In genomic region chr16:58885528-58886170, GRCh38 we compare ENCODE assay signal across 17 cellular contexts.
A peak's percentile ranks its signal among the peaks of the same experiment; 100 is the strongest.
DNase-seq lines count a peak whose midpoint lies in the region; ATAC-seq and TF ChIP-seq lines count a peak whose summit lies in the region.
"Had no signal": no experiment of that assay in that cellular context is flagged by ENCODE, and none has a peak within 500 bp of the region (broad histone marks: within the 10 kb centered on the region; RNA-seq: fewer than 3 reads in every experiment).

No MANE protein-coding gene starts in this region.

- peaks cover 0 to 3% of the 10 kb centered on the region in 2 donors for H3K9me3 Mint-ChIP-seq in natural killer cell
- H3K9me3 Mint-ChIP-seq: brain had no signal

- no peak overlapping the region for H3K27ac Mint-ChIP-seq in natural killer cell
- H3K27ac Mint-ChIP-seq: brain, immature natural killer cell, T-helper 17 cell had no signal

- no peaks in the 10 kb centered on the region for H3K27me3 Mint-ChIP-seq in natural killer cell (ENCODE audit: low read depth in 2 of 2)
- H3K27me3 Mint-ChIP-seq: brain, T-helper 17 cell had no signal

- peak; percentile 18 for DNase-seq in EH (ENCODE audit: low read depth)
- peak; percentile 2 for DNase-seq in KG1 (lab: John Stamatoyannopoulos, UW)
- DNase-seq in hippocampal formation (lab: John Stamatoyannopoulos, UW), result no peak
- no peak for DNase-seq in natural killer cell
- DNase-seq: activated naive CD4-positive, alpha-beta T cell treated with Interleukin-2 at 50 U/mL for 16 hours; COR-L47; effector CD4-positive, alpha-beta T cell; foreskin melanocyte; immature natural killer cell; T-helper 17 cell; upper lobe of right lung had no signal

- H3K36me3 Mint-ChIP-seq in natural killer cell, result no peaks in the 10 kb centered on the region
- H3K36me3 Mint-ChIP-seq: brain, immature natural killer cell had no signal

- intact Hi-C loops in natural killer cell (cut with micrococcal nuclease), result no loop called here

- no peak overlapping the region for H3K4me3 Mint-ChIP-seq in natural killer cell
- H3K4me3 Mint-ChIP-seq: brain, immature natural killer cell, T-helper 17 cell had no signal

- peak; percentile 39 for ATAC-seq in GM19395 (IDR thresholded peaks at IDR 0.05; ENCODE audit: unreplicated experiment)
- peak; percentile 51 for ATAC-seq in HG02852 (IDR thresholded peaks at IDR 0.05; ENCODE audit: unreplicated experiment)
- ATAC-seq in GM19455 (IDR thresholded peaks at IDR 0.05; ENCODE audit: unreplicated experiment), result no peak
- no peak for ATAC-seq in HG03159 (IDR thresholded peaks at IDR 0.05; ENCODE audit: unreplicated experiment)
- ATAC-seq in natural killer cell, result no peak
- ATAC-seq: Panc1, T-helper 17 cell, upper lobe of right lung had no signal

- peaks cover 10 to 16% of the 10 kb centered on the region in 2 donors for H3K4me1 Mint-ChIP-seq in natural killer cell
- H3K4me1 Mint-ChIP-seq: brain, T-helper 17 cell had no signal

- TF ChIP-seq CTCF in natural killer cell (IDR thresholded peaks at IDR 0.05), result no peak

Comparison
In these comparisons a context has a peak if more than half of its experiments do, and no peak if none do; other contexts are left out.
1. DNase-seq: peak in EH (single experiment) and KG1 (single experiment); none in hippocampal formation (0 of 2) and natural killer cell (single experiment).
2. ATAC-seq: peak in GM19395 (single experiment) and HG02852 (single experiment); none in GM19455 (single experiment), HG03159 (single experiment) and natural killer cell (0 of 3).